1 cellular context compared by ENCODE assay signal in genomic region chr16:88616320-88616719, GRCh38.
TF ChIP-seq lines count a peak whose summit lies in the region.

No MANE protein-coding gene starts in this region.

TF ChIP-seq in K562, 482 proteins besides CTCF, POLR2A, EP300 and RAD21:
- TF ChIP-seq CUX1 (CRISPR knock-in tag; IDR thresholded peaks at IDR 0.05) (no peak), BMI1 (IDR thresholded peaks at IDR 0.05; ENCODE audit: low read length) (no peak), ZNF551 (CRISPR knock-in tag; IDR thresholded peaks at IDR 0.05) (no peak), ZKSCAN8 (CRISPR knock-in tag; IDR thresholded peaks at IDR 0.05) (no peak), ZNF134 (CRISPR knock-in tag; conservative IDR thresholded peaks at IDR 0.05) (no peak), XRCC5 (IDR thresholded peaks at IDR 0.05; ENCODE audit: low read depth, low read length) (no peak), HNRNPK (IDR thresholded peaks at IDR 0.05; ENCODE audit: low read depth, low read length, poor library complexity, severe bottlenecking) (no peak), MIER1 (IDR thresholded peaks at IDR 0.05; ENCODE audit: low read depth) (no peak), SAFB (IDR thresholded peaks at IDR 0.05; ENCODE audit: borderline replicate concordance, low read depth, low read length) (no peak), ETS2 (tag; IDR thresholded peaks at IDR 0.05; ENCODE audit: borderline replicate concordance, poor library complexity, severe bottlenecking) (no peak)
